In genomic region chr5:152106571-152106970, GRCh38 we compare ENCODE assay signal across 16 cellular contexts.
DNase-seq lines count a peak whose midpoint lies in the region; ATAC-seq and TF ChIP-seq lines count a peak whose summit lies in the region.
"Had no signal": no experiment of that assay in that cellular context is flagged by ENCODE, and none has a peak within 500 bp of the region (broad histone marks: within the 10 kb centered on the region; RNA-seq: fewer than 3 reads in every experiment).

No MANE protein-coding gene starts in this region.

- ATAC-seq in foreskin keratinocyte (no peak), HG03442 (IDR thresholded peaks at IDR 0.05; ENCODE audit: unreplicated experiment) (no peak)
- ATAC-seq: CD8-positive, alpha-beta T cell had no signal

- no peaks in the 10 kb centered on the region for H3K27me3 ChIP-seq in foreskin keratinocyte
- H3K27me3 ChIP-seq: BLaER1 had no signal

- no peaks in the 10 kb centered on the region for H3K4me1 ChIP-seq in foreskin keratinocyte
- H3K4me1 ChIP-seq: BLaER1, Caco-2 had no signal

- H3K27ac ChIP-seq in foreskin keratinocyte, result no peak overlapping the region
- H3K27ac ChIP-seq: 22Rv1, BLaER1, C4-2B had no signal

- DNase-seq in NCI-H526 (lab: John Stamatoyannopoulos, UW) (peak; percentile 17 to 63), NCI-H526 treated with DMSO at 0.1 percent for 48 hours (lab: John Stamatoyannopoulos, UW) (no peak), astrocyte of the hippocampus (ENCODE audit: low read depth, low spot score) (peak; percentile 50), renal cortical epithelial cell (ENCODE audit: low read depth) (peak; percentile 11), foreskin keratinocyte (no peak)
- DNase-seq: Caco-2; CD4-positive, CD25-positive, alpha-beta regulatory T cell; CD8-positive, alpha-beta T cell; DMS153; DND-41; H7; HCEC 1CT had no signal

- no peak for TF ChIP-seq CTCF in foreskin keratinocyte (conservative IDR thresholded peaks at IDR 0.05)

Comparison
In these comparisons a context has a peak if more than half of its experiments do, and no peak if none do; other contexts are left out.
1. DNase-seq: peak in NCI-H526 (2 of 2), astrocyte of the hippocampus (single experiment) and renal cortical epithelial cell (single experiment); none in NCI-H526 treated with DMSO at 0.1 percent for 48 hours (single experiment) and foreskin keratinocyte (0 of 2).